Comparison of ENCODE assay signal across 8 cellular contexts in genomic region chr3:190617185-190617584, GRCh38.
DNase-seq lines count a peak whose midpoint lies in the region; ATAC-seq and TF ChIP-seq lines count a peak whose summit lies in the region.

No MANE protein-coding gene starts in this region.

- H3K27me3 Mint-ChIP-seq in CD4-positive, alpha-beta memory T cell: no peaks in the 10 kb centered on the region
- no peaks in the 10 kb centered on the region for H3K27me3 Mint-ChIP-seq in activated T-helper 2 cell treated with anti-CD3 and anti-CD28 coated beads, Interferon-gamma antibody, Interleukin-2, Interleukin-4, amounts not matched to agents 10 μg/mL and 5 μg/mL and 100 μg/mL, durations not matched to agents 14 hours and 24 hours and 36 hours (ENCODE audit: low read depth)
- no peaks in the 10 kb centered on the region for H3K27me3 Mint-ChIP-seq in chondrocyte (ENCODE audit: low read depth)

- ATAC-seq in GM19438 (IDR thresholded peaks at IDR 0.05; ENCODE audit: low read depth, unreplicated experiment): peak; percentile 67
- peak; percentile 85 for ATAC-seq in HG03521 (IDR thresholded peaks at IDR 0.05; ENCODE audit: unreplicated experiment)
- ATAC-seq in GM18520 (IDR thresholded peaks at IDR 0.05; ENCODE audit: unreplicated experiment): no peak

- intact Hi-C loops in CD4-positive, alpha-beta memory T cell (cut with micrococcal nuclease): no loop called here
- intact Hi-C loops in activated T-helper 2 cell treated with anti-CD3 and anti-CD28 coated beads, Interferon-gamma antibody, Interleukin-2, Interleukin-4, amounts not matched to agents 10 μg/mL and 5 μg/mL and 100 μg/mL, durations not matched to agents 14 hours and 24 hours and 36 hours (cut with micrococcal nuclease): loop anchor here (1.0 to 5.0 kb wide), 2 partner anchors 31 to 1310 kb away; no protein-coding TSS in a partner anchor

- peak overlapping the region in 1 of 8 donors; percentile 9 for H3K4me3 Mint-ChIP-seq in CD4-positive, alpha-beta memory T cell
- H3K4me3 Mint-ChIP-seq in activated T-helper 2 cell treated with anti-CD3 and anti-CD28 coated beads, Interferon-gamma antibody, Interleukin-2, Interleukin-4, amounts not matched to agents 10 μg/mL and 5 μg/mL and 100 μg/mL, durations not matched to agents 14 hours and 24 hours and 36 hours (ENCODE audit: low read depth): peak overlapping the region; percentile 40
- no peak overlapping the region for H3K4me3 Mint-ChIP-seq in chondrocyte (ENCODE audit: unreplicated experiment)

- DNase-seq in CD4-positive, alpha-beta memory T cell: peak in 3 of 5 donors; percentile 1 to 7 (median 5)
- peak; percentile 50 for DNase-seq in activated T-helper 2 cell treated with anti-CD3 and anti-CD28 coated beads, Interferon-gamma antibody, Interleukin-2, Interleukin-4, amounts not matched to agents 10 μg/mL and 5 μg/mL and 100 μg/mL, durations not matched to agents 14 hours and 24 hours and 36 hours (ENCODE audit: low spot score)
- no peak for DNase-seq in DMS 273 (lab: John Stamatoyannopoulos, UW; ENCODE audit: unreplicated experiment)
- no peak for DNase-seq in chondrocyte (ENCODE audit: low spot score)

- peak overlapping the region in 3 of 7 donors; percentile 1 to 3 (median 2) for H3K27ac Mint-ChIP-seq in CD4-positive, alpha-beta memory T cell
- H3K27ac Mint-ChIP-seq in activated T-helper 2 cell treated with anti-CD3 and anti-CD28 coated beads, Interferon-gamma antibody, Interleukin-2, Interleukin-4, amounts not matched to agents 10 μg/mL and 5 μg/mL and 100 μg/mL, durations not matched to agents 14 hours and 24 hours and 36 hours: peak overlapping the region; percentile 97
- H3K27ac Mint-ChIP-seq in chondrocyte (ENCODE audit: unreplicated experiment): no peak overlapping the region

- POLR2A ChIA-PET in CD4-positive, alpha-beta memory T cell (lab: Charles Lee; ENCODE audit: partially characterized antibody): no interaction called here

- CTCF ChIA-PET in CD4-positive, alpha-beta memory T cell (lab: Charles Lee; ENCODE audit: partially characterized antibody): no interaction called here

- H3K9me3 ChIP-seq in CD4-positive, alpha-beta memory T cell (ENCODE audit: control insufficient read depth in 1 of 2, low read length in 2 of 2): no peaks in the 10 kb centered on the region
- H3K9me3 ChIP-seq in neutrophil: no peaks in the 10 kb centered on the region

- no peak overlapping the region for H3K27ac ChIP-seq in CD4-positive, alpha-beta memory T cell (ENCODE audit: low read depth, low read length)
- peak overlapping the region; percentile 95 for H3K27ac ChIP-seq in neutrophil

- H3K4me1 Mint-ChIP-seq in CD4-positive, alpha-beta memory T cell: peaks cover 17 to 28% (median 24%) of the 10 kb centered on the region in 4 donors
- H3K4me1 Mint-ChIP-seq in activated T-helper 2 cell treated with anti-CD3 and anti-CD28 coated beads, Interferon-gamma antibody, Interleukin-2, Interleukin-4, amounts not matched to agents 10 μg/mL and 5 μg/mL and 100 μg/mL, durations not matched to agents 14 hours and 24 hours and 36 hours (ENCODE audit: low read depth): peaks cover 77% of the 10 kb centered on the region
- H3K4me1 Mint-ChIP-seq in chondrocyte (ENCODE audit: low read depth): peaks cover 10% of the 10 kb centered on the region

- H3K36me3 ChIP-seq in CD4-positive, alpha-beta memory T cell (ENCODE audit: insufficient read depth, low read length): no peaks in the 10 kb centered on the region
- no peaks in the 10 kb centered on the region for H3K36me3 ChIP-seq in neutrophil

- H3K9me3 Mint-ChIP-seq in CD4-positive, alpha-beta memory T cell: no peaks in the 10 kb centered on the region
- peaks cover 10% of the 10 kb centered on the region for H3K9me3 Mint-ChIP-seq in activated T-helper 2 cell treated with anti-CD3 and anti-CD28 coated beads, Interferon-gamma antibody, Interleukin-2, Interleukin-4, amounts not matched to agents 10 μg/mL and 5 μg/mL and 100 μg/mL, durations not matched to agents 14 hours and 24 hours and 36 hours
- H3K9me3 Mint-ChIP-seq in chondrocyte (ENCODE audit: low read depth): no peaks in the 10 kb centered on the region

- TF ChIP-seq CTCF in neutrophil (IDR thresholded peaks at IDR 0.05) (peak; percentile 30), chondrocyte (IDR thresholded peaks at IDR 0.05) (no peak)

- H3K27me3 ChIP-seq in CD4-positive, alpha-beta memory T cell (ENCODE audit: insufficient read depth, low read length): no peaks in the 10 kb centered on the region
- no peaks in the 10 kb centered on the region for H3K27me3 ChIP-seq in neutrophil

- no peak overlapping the region for H3K4me3 ChIP-seq in CD4-positive, alpha-beta memory T cell (ENCODE audit: low read length in 2 of 2)
- peak overlapping the region in 1 of 2 experiments; percentile 26 for H3K4me3 ChIP-seq in neutrophil (ENCODE audit: low read depth in 1 of 2, low read length in 1 of 2)

- H3K4me1 ChIP-seq in CD4-positive, alpha-beta memory T cell (ENCODE audit: insufficient read depth, low read length): peaks cover 27% of the 10 kb centered on the region
- H3K4me1 ChIP-seq in neutrophil (ENCODE audit: control insufficient read depth in 1 of 2, insufficient read depth in 1 of 2, low read depth in 1 of 2, low read length in 1 of 2): peaks cover 92 to 94% of the 10 kb centered on the region in 2 experiments

- peaks cover 12% of the 10 kb centered on the region in 2 donors for H3K36me3 Mint-ChIP-seq in CD4-positive, alpha-beta memory T cell
- peaks cover 67% of the 10 kb centered on the region for H3K36me3 Mint-ChIP-seq in activated T-helper 2 cell treated with anti-CD3 and anti-CD28 coated beads, Interferon-gamma antibody, Interleukin-2, Interleukin-4, amounts not matched to agents 10 μg/mL and 5 μg/mL and 100 μg/mL, durations not matched to agents 14 hours and 24 hours and 36 hours (ENCODE audit: low read depth)
- H3K36me3 Mint-ChIP-seq in chondrocyte (ENCODE audit: low read depth): peaks cover 5% of the 10 kb centered on the region

Comparison
In these comparisons a context has a peak if more than half of its experiments do, and no peak if none do; other contexts are left out.
1. DNase-seq: peak in CD4-positive, alpha-beta memory T cell (3 of 5) and activated T-helper 2 cell treated with anti-CD3 and anti-CD28 coated beads, Interferon-gamma antibody, Interleukin-2, Interleukin-4, amounts not matched to agents 10 μg/mL and 5 μg/mL and 100 μg/mL, durations not matched to agents 14 hours and 24 hours and 36 hours (single experiment); none in DMS 273 (single experiment) and chondrocyte (single experiment).